ENCODE assay signal across 8 cellular contexts in genomic region chr14:88385212-88386101, GRCh38. TPM values are rescaled to one million over a fixed set of nuclear protein-coding genes. Genes with fewer than 3 reads are reported as not detected.
A peak's percentile ranks its signal among the peaks of the same experiment; 100 is the strongest.
DNase-seq lines count a peak whose midpoint lies in the region; ATAC-seq and TF ChIP-seq lines count a peak whose summit lies in the region.

TSS of gene SPATA7 (plus strand) at chr14:88385657. CDS start at chr14:88385819, 162 bp downstream.

- TF ChIP-seq CTCF in colonic mucosa (IDR thresholded peaks at IDR 0.05): no peak

- no peaks in the 10 kb centered on the region for H3K9me3 ChIP-seq in colonic mucosa

- intact Hi-C loops in colonic mucosa (cut with DNase I): loop anchor here (10.0 kb wide), 2 partner anchors 371 to 441 kb away; no protein-coding TSS in a partner anchor

- DNase-seq in Ammon's horn (ENCODE audit: low spot score): peak; percentile 99
- DNase-seq in NCI-H345 treated with DMSO at 0.1 percent for 48 hours (lab: John Stamatoyannopoulos, UW; ENCODE audit: unreplicated experiment): peak; percentile 76
- DNase-seq in activated CD4-positive, alpha-beta T cell treated with anti-CD3 and anti-CD28 coated beads for 4 hours: peak; percentile 77 to 78
- DNase-seq in colonic mucosa: peak; percentile 95
- DNase-seq in kidney glomerular epithelial cell (lab: John Stamatoyannopoulos, UW): peak; percentile 80
- DNase-seq in stimulated activated CD4-positive, alpha-beta T cell treated with anti-CD3 and anti-CD28 coated beads, Interleukin-15, amount 100 ng/mL, for 48 hours (ENCODE audit: low read depth in 2 of 2): peak; percentile 74 to 83

- H3K4me1 ChIP-seq in colonic mucosa: no peaks in the 10 kb centered on the region

- no peaks in the 10 kb centered on the region for H3K27me3 ChIP-seq in colonic mucosa

- peak within 1 kb of the TSS; percentile 68 to 87 for H3K9ac ChIP-seq in colonic mucosa (ENCODE audit: low read depth in 2 of 2, low read length in 2 of 2)

- H3K36me3 ChIP-seq in colonic mucosa: no peaks in the 10 kb centered on the region

- ATAC-seq in GM19035 (IDR thresholded peaks at IDR 0.05; ENCODE audit: unreplicated experiment) (peak; percentile 100), HG03342 (IDR thresholded peaks at IDR 0.05; ENCODE audit: unreplicated experiment) (peak; percentile 98)

- peak within 1 kb of the TSS; percentile 96 for H3K4me3 ChIP-seq in colonic mucosa

- peak within 1 kb of the TSS; percentile 67 for H3K27ac ChIP-seq in colonic mucosa

RNA-seq across cellular contexts. Expression of gene SPATA7, which starts in this region (rescaled TPM):
- 1 to 10 TPM; 3.9 to 5.3 TPM for total RNA-seq in colonic mucosa

Comparison
In these comparisons a context has a peak if more than half of its experiments do, and no peak if none do; other contexts are left out.
1. Peak in every context shown above with its lines: DNase-seq, ATAC-seq, H3K4me3 ChIP-seq and H3K27ac ChIP-seq.